ENCODE assay signal across 8 cellular contexts in the genomic region with DNA sequence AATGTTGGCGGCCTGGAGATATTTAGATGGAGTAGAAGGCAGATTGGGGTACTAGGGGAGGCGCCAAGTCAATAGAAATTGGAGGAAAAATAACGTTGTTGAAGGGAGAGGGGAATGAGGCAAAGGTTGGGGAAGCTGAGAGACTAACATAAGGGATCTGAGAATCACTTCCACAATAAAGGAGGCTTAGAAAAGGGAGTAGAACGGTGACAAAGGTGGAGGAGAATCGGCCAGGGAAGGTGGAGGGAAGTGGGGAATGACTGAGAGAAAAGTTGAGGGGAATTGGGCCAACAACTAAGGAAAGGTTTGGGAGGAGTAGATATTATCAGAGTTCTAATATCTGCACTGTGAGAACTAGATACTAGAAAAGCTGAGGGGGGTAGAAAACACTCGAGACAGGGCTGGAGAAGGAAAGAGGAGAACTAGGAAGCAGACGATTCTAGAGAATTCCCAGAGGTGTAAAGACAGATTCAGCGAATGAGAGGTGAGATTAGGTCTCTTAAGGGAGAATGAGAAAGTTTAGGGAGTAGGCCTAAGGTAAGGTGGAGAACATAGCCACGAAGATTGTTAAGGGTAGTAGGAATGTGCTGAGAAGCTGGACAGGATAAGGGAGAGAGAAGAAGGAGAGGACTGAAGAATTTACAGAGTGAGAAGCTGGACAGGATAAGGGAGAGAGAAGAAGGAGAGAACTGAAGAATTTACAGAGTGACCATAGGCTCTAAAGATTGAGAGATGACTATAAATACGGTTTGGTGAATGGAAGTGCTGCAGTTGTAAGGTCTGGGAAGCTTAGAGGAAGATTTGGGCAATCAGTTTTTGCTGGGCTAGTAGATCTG. TPM values are rescaled to one million over a fixed set of nuclear protein-coding genes. Genes with fewer than 3 reads are reported as not detected.
A peak's percentile ranks its signal among the peaks of the same experiment; 100 is the strongest.
DNase-seq lines count a peak whose midpoint lies in the region; ATAC-seq, FAIRE-seq and TF ChIP-seq lines count a peak whose summit lies in the region.

No MANE protein-coding gene starts in this region.

- H3K4me2 ChIP-seq in BLaER1, result peak overlapping the region; percentile 91

- no peak for ATAC-seq in HG03039 (IDR thresholded peaks at IDR 0.05; ENCODE audit: unreplicated experiment)

- peak overlapping the region; percentile 74 for H3K27ac ChIP-seq in BLaER1

- H4K20me1 ChIP-seq in BLaER1, result peaks cover 21% of the 10 kb centered on the region; the same call in 1 of the 2 replicates

- peak overlapping the region; percentile 83 for H3K9ac ChIP-seq in BLaER1

- H3K4me1 ChIP-seq in BLaER1, result peaks cover 45% of the 10 kb centered on the region

- DNase-seq in M059J (ENCODE audit: low read depth) (peak; percentile 25), dermis blood vessel endothelial cell (peak; percentile 12), myocyte (ENCODE audit: low read depth) (peak; percentile 26), globus pallidus (ENCODE audit: low spot score) (no peak), D721Med (ENCODE audit: insufficient read length, low spot score) (no peak), NCI-H1436 (lab: John Stamatoyannopoulos, UW) (no peak)

- FAIRE-seq in D721Med (lab: Jason Lieb, UNC), result no peak

- peaks cover 32% of the 10 kb centered on the region for H3K36me3 ChIP-seq in BLaER1

- H3K9me3 ChIP-seq in BLaER1, result no peaks in the 10 kb centered on the region

- no peaks in the 10 kb centered on the region for H3K27me3 ChIP-seq in BLaER1

- no peak for TF ChIP-seq CTCF in D721Med (IDR thresholded peaks at IDR 0.05; ENCODE audit: insufficient read depth, missing control alignments)

- peak overlapping the region; percentile 81 for H3K4me3 ChIP-seq in BLaER1

RNA-seq across cellular contexts. Expression of a gene that starts 0.8 kb away (rescaled TPM):
- 57.4 and 60.4 TPM in 2 replicates for total RNA-seq in M059J (2014; rRNA removed; shearing (Covaris generic))
- total RNA-seq in dermis blood vessel endothelial cell (15.1 and 29.5 TPM in 2 replicates), myocyte (217 and 282 TPM in 2 replicates)
- 267 TPM for polyA plus RNA-seq in myocyte (2012)

RNA-seq across cellular contexts. Expression of a gene that starts 1.0 kb away (rescaled TPM):
- 16.6 and 22.6 TPM in 2 replicates for total RNA-seq in M059J (2014; rRNA removed; shearing (Covaris generic))
- total RNA-seq in dermis blood vessel endothelial cell, result 13.4 and 14.4 TPM in 2 replicates
- 54.0 and 55.6 TPM in 2 replicates for total RNA-seq in myocyte
- 28.6 TPM for polyA plus RNA-seq in myocyte (2012)

Comparison
In these comparisons a context has a peak if more than half of its experiments do, and no peak if none do; other contexts are left out.
1. DNase-seq: peak in M059J (single experiment), dermis blood vessel endothelial cell (single experiment) and myocyte (single experiment); none in globus pallidus (single experiment), D721Med (single experiment) and NCI-H1436 (single experiment).